Comparison of ENCODE assay signal across 16 cellular contexts in the genomic region with DNA sequence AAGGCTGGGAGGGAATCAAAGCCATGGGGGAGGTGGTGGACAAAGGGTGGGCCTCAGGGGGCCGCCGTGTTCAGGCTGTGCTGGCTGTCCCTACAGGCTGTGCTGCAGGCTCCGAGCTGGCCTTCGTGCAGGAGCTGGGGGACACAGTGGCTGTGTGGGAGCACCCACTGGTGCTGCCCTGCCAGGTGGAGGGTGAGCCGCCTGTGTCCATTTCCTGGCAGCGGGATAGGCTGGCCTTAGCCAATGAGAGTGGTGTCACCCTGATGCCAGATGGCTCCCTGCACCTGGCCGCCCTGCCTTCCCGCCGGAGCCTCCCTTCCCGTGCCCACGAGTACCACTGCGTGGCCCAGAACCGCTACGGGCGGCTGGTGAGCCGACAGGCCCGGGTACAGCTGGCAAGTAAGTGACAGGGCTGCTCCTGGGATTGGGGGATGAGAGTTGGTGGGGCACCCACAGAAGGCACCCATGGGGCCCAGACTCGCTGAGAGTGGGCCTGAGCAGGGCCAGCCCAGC. TPM values are rescaled to one million over a fixed set of nuclear protein-coding genes. Genes with fewer than 3 reads are reported as not detected.
A peak's percentile ranks its signal among the peaks of the same experiment; 100 is the strongest.
DNase-seq lines count a peak whose midpoint lies in the region; ATAC-seq and TF ChIP-seq lines count a peak whose summit lies in the region.
"Had no signal": no experiment of that assay in that cellular context is flagged by ENCODE, and none has a peak within 500 bp of the region (broad histone marks: within the 10 kb centered on the region; RNA-seq: fewer than 3 reads in every experiment).

No MANE protein-coding gene starts in this region.

- no peaks in the 10 kb centered on the region for H3K9me3 ChIP-seq in neural progenitor cell (ENCODE audit: low read depth)
- H3K9me3 ChIP-seq: suprapubic skin had no signal

- intact Hi-C loops in CD14-positive monocyte (cut with micrococcal nuclease), result loop anchor here (5.0 kb wide), 1 partner anchor 192 kb away; a partner anchor contains a TSS

- no peaks in the 10 kb centered on the region for H3K36me3 ChIP-seq in GM23338 (ENCODE audit: insufficient read depth)
- no peaks in the 10 kb centered on the region for H3K36me3 ChIP-seq in neural progenitor cell
- H3K36me3 ChIP-seq: suprapubic skin had no signal

- H4K20me1 ChIP-seq in GM23338 (replicated peaks; ENCODE audit: insufficient read depth) (0 out of 2 replicates have a peak, but pooled peaks cover 3% of the 10 kb centered on the region), neural progenitor cell (ENCODE audit: low read depth) (peaks cover 41% of the 10 kb centered on the region)

- H3K4me3 ChIP-seq in GM23338 (no peak overlapping the region), neural progenitor cell (peak overlapping the region; percentile 32)
- H3K4me3 ChIP-seq: GM23248, suprapubic skin had no signal

- peak; percentile 1; the same call in 2 of the 3 replicates for ATAC-seq in GM23338
- ATAC-seq in HG02763 (IDR thresholded peaks at IDR 0.05; ENCODE audit: unreplicated experiment), result no peak
- ATAC-seq in GM21529 (IDR thresholded peaks at IDR 0.05; ENCODE audit: unreplicated experiment), result no peak

- H3K27ac Mint-ChIP-seq in CD14-positive monocyte (peak overlapping the region in 1 of 7 donors; percentile 26), GM23338 (no peak overlapping the region), neural progenitor cell (peak overlapping the region; percentile 99)
- H3K27ac Mint-ChIP-seq: activated CD4-positive, alpha-beta memory T cell treated with anti-CD3 and anti-CD28 coated beads, Interleukin-2, amount 10 ng/mL, durations not matched to agents 7 days and 5 days; T-cell had no signal

- H3F3A ChIP-seq in GM23338 (replicated peaks; ENCODE audit: low read depth) (0 out of 2 replicates have a peak, but pooled peaks cover 8% of the 10 kb centered on the region), neural progenitor cell (ENCODE audit: low read depth) (peaks cover 30% of the 10 kb centered on the region)

- H3K27me3 ChIP-seq in GM23338 (ENCODE audit: insufficient read depth) (no peaks in the 10 kb centered on the region), neural progenitor cell (no peaks in the 10 kb centered on the region)
- H3K27me3 ChIP-seq: suprapubic skin had no signal

- H2AFZ ChIP-seq in GM23338 (no peak overlapping the region), neural progenitor cell (replicated peaks) (no peak overlapping the region)
- H2AFZ ChIP-seq: GM23248 had no signal

- no peaks in the 10 kb centered on the region for H3K79me2 ChIP-seq in GM23338 (replicated peaks; ENCODE audit: insufficient read depth)
- H3K79me2 ChIP-seq in neural progenitor cell (ENCODE audit: low read depth), result no peaks in the 10 kb centered on the region

- H3K4me1 Mint-ChIP-seq in CD14-positive monocyte, result peaks cover 33% of the 10 kb centered on the region
- peaks cover 34% of the 10 kb centered on the region for H3K4me1 Mint-ChIP-seq in GM23338
- peaks cover 50% of the 10 kb centered on the region for H3K4me1 Mint-ChIP-seq in neural progenitor cell

- H3K9me3 Mint-ChIP-seq in CD14-positive monocyte (no peaks in the 10 kb centered on the region), GM23338 (no peaks in the 10 kb centered on the region), neural progenitor cell (no peaks in the 10 kb centered on the region)
- H3K9me3 Mint-ChIP-seq: activated CD4-positive, alpha-beta memory T cell treated with anti-CD3 and anti-CD28 coated beads, Interleukin-2, amount 10 ng/mL, durations not matched to agents 7 days and 5 days; T-cell had no signal

- H3K4me3 Mint-ChIP-seq in CD14-positive monocyte (no peak overlapping the region), GM23338 (no peak overlapping the region), neural progenitor cell (peak overlapping the region; percentile 76)
- H3K4me3 Mint-ChIP-seq: activated CD4-positive, alpha-beta memory T cell treated with anti-CD3 and anti-CD28 coated beads, Interleukin-2, amount 10 ng/mL, durations not matched to agents 7 days and 5 days; T-cell had no signal

- no peaks in the 10 kb centered on the region for H3K9me2 ChIP-seq in GM23338 (ENCODE audit: insufficient read depth)

- H3K36me3 Mint-ChIP-seq in CD14-positive monocyte (peaks cover 3 to 12% of the 10 kb centered on the region in 2 donors), GM23338 (ENCODE audit: low read depth) (no peaks in the 10 kb centered on the region; the same call in 2 of the 3 replicates), neural progenitor cell (peaks cover 6% of the 10 kb centered on the region)
- H3K36me3 Mint-ChIP-seq: T-cell had no signal

- peak; percentile 35 for DNase-seq in CD14-positive monocyte (ENCODE audit: low spot score)
- DNase-seq in GM23338 (ENCODE audit: low spot score), result no peak
- DNase-seq in cerebellar cortex (ENCODE audit: low spot score), result peak; percentile 76
- no peak for DNase-seq in neural progenitor cell (ENCODE audit: low spot score)
- DNase-seq in SW 1271 (lab: John Stamatoyannopoulos, UW), result no peak
- DNase-seq: activated CD4-positive, alpha-beta memory T cell treated with anti-CD3 and anti-CD28 coated beads, Interleukin-2, amount 10 ng/mL, durations not matched to agents 7 days and 5 days; AML-193; foreskin fibroblast; GM23248; midbrain; NCI-H146; stimulated activated CD4-positive, alpha-beta T cell treated with anti-CD3 and anti-CD28 coated beads, Interleukin-2, amount 100 ng/mL, for 48 hours had no signal

- TF ChIP-seq CTCF in CD14-positive monocyte (IDR thresholded peaks at IDR 0.05), result no peak
- no peak for TF ChIP-seq CTCF in GM23338 (conservative IDR thresholded peaks at IDR 0.05; ENCODE audit: low read depth in 2 of 2)
- no peak for TF ChIP-seq CTCF in neural progenitor cell (IDR thresholded peaks at IDR 0.05)

- H3K4me2 ChIP-seq in GM23338 (no peak overlapping the region), neural progenitor cell (peak overlapping the region; percentile 76)

- H3K9ac ChIP-seq in neural progenitor cell, result no peak overlapping the region
- H3K9ac ChIP-seq: GM23248 had no signal

- H3K4me1 ChIP-seq in GM23338 (ENCODE audit: insufficient read depth) (peaks cover 19% of the 10 kb centered on the region), neural progenitor cell (peaks cover 33% of the 10 kb centered on the region)

- H3K27ac ChIP-seq in GM23338 (ENCODE audit: low read depth), result no peak overlapping the region
- H3K27ac ChIP-seq in neural progenitor cell, result no peak overlapping the region
- H3K27ac ChIP-seq: GM23248, suprapubic skin had no signal

- H3K27me3 Mint-ChIP-seq in CD14-positive monocyte (ENCODE audit: low read depth in 3 of 3) (peaks cover 1 to 2% (median 2%) of the 10 kb centered on the region in 3 donors), GM23338 (ENCODE audit: insufficient read depth, low read depth, poor library complexity) (peaks cover 16% of the 10 kb centered on the region), neural progenitor cell (ENCODE audit: insufficient read depth, low read depth) (peaks cover 6% of the 10 kb centered on the region)
- H3K27me3 Mint-ChIP-seq: activated CD4-positive, alpha-beta memory T cell treated with anti-CD3 and anti-CD28 coated beads, Interleukin-2, amount 10 ng/mL, durations not matched to agents 7 days and 5 days; T-cell had no signal

TF ChIP-seq in GM23338, 12 proteins besides CTCF, POLR2A, EP300 and RAD21 (continues in another document):
- TF ChIP-seq CREB1 (CRISPR knock-in tag; IDR thresholded peaks at IDR 0.05; ENCODE audit: low read depth), result no peak
- no peak for TF ChIP-seq ZNF331 (CRISPR knock-in tag; IDR thresholded peaks at IDR 0.05; ENCODE audit: low read depth)
- no peak for TF ChIP-seq EZH2 (IDR thresholded peaks at IDR 0.05; ENCODE audit: low read depth, unreplicated experiment)
- no peak for TF ChIP-seq ZNF114 (CRISPR knock-in tag; IDR thresholded peaks at IDR 0.05)
- TF ChIP-seq, protein P1, sequence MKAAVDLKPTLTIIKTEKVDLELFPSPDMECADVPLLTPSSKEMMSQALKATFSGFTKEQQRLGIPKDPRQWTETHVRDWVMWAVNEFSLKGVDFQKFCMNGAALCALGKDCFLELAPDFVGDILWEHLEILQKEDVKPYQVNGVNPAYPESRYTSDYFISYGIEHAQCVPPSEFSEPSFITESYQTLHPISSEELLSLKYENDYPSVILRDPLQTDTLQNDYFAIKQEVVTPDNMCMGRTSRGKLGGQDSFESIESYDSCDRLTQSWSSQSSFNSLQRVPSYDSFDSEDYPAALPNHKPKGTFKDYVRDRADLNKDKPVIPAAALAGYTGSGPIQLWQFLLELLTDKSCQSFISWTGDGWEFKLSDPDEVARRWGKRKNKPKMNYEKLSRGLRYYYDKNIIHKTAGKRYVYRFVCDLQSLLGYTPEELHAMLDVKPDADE (IDR thresholded peaks at IDR 0.05), result no peak
- TF ChIP-seq, protein P2, sequence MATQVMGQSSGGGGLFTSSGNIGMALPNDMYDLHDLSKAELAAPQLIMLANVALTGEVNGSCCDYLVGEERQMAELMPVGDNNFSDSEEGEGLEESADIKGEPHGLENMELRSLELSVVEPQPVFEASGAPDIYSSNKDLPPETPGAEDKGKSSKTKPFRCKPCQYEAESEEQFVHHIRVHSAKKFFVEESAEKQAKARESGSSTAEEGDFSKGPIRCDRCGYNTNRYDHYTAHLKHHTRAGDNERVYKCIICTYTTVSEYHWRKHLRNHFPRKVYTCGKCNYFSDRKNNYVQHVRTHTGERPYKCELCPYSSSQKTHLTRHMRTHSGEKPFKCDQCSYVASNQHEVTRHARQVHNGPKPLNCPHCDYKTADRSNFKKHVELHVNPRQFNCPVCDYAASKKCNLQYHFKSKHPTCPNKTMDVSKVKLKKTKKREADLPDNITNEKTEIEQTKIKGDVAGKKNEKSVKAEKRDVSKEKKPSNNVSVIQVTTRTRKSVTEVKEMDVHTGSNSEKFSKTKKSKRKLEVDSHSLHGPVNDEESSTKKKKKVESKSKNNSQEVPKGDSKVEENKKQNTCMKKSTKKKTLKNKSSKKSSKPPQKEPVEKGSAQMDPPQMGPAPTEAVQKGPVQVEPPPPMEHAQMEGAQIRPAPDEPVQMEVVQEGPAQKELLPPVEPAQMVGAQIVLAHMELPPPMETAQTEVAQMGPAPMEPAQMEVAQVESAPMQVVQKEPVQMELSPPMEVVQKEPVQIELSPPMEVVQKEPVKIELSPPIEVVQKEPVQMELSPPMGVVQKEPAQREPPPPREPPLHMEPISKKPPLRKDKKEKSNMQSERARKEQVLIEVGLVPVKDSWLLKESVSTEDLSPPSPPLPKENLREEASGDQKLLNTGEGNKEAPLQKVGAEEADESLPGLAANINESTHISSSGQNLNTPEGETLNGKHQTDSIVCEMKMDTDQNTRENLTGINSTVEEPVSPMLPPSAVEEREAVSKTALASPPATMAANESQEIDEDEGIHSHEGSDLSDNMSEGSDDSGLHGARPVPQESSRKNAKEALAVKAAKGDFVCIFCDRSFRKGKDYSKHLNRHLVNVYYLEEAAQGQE (IDR thresholded peaks at IDR 0.05; ENCODE audit: unreplicated experiment), result no peak
- no peak for TF ChIP-seq JUNB (IDR thresholded peaks at IDR 0.05; ENCODE audit: unreplicated experiment)
- no peak for TF ChIP-seq NANOG (IDR thresholded peaks at IDR 0.05; ENCODE audit: borderline replicate concordance)
- TF ChIP-seq POLR2AphosphoS5 (IDR thresholded peaks at IDR 0.05; ENCODE audit: low read depth), result no peak

RNA-seq across cellular contexts. Expression of a gene that starts 20.2 kb away (rescaled TPM):
- 100 to 1,000 TPM in 1 of 2 donors, 10 to 100 TPM in 1; 84.5 to 118 TPM for polyA plus RNA-seq in CD14-positive monocyte
- total RNA-seq in GM23338 (2014; rRNA removed; shearing (Covaris generic)), result 18.8 and 24.2 TPM in 2 replicates
- 26.3 and 27.1 TPM in 2 replicates for polyA plus RNA-seq in GM23338 (2016; fragmentation: Nextera tagmentation; extraction: Ambion mirVana)
- total RNA-seq in neural progenitor cell (ENCODE audit: low replicate concordance), result 8.2 and 10.1 TPM in 2 replicates

Comparison
In these comparisons a context has a peak if more than half of its experiments do, and no peak if none do; other contexts are left out.
1. DNase-seq: peak in CD14-positive monocyte (single experiment) and cerebellar cortex (single experiment); none in GM23338 (single experiment), neural progenitor cell (single experiment) and SW 1271 (0 of 2).